In the genomic region with DNA sequence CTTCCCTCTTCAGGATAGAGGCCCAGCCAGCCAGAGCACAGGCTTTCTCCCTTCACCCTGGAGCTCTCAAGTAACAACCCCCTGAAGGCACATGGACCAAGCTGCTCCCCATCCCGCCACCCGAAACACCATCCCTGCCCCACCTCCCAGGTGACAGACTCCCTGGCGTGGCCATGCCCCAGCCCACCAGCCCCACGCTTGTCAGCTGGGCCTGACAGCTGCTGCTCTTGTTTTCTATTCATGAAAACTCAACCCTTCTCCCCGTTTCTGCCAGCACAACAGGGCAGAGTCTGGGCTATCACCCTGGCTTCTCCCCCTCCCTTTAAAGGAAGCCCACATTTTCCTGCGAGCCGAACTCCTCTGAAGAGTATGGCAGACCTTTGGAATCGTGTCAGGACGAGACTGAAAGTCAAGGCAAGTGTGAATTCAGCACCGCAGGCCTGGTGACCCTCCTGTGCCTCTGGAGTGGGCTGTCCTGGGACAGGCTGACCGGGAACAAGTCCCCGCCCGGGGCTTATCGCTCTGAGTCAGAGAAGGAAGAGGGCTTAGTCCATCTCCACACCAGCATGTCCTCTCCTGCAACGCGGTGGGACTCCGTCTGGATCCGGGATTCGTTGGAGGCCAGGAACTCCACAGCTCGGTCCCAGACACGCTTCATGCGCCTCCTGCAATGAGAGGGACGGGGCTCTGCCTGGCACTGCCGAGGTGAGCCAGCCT, we compare ENCODE assay signal across 9 cellular contexts. TPM values are rescaled to one million over a fixed set of nuclear protein-coding genes. Genes with fewer than 3 reads are reported as not detected.
A peak's percentile ranks its signal among the peaks of the same experiment; 100 is the strongest.
DNase-seq lines count a peak whose midpoint lies in the region; TF ChIP-seq lines count a peak whose summit lies in the region.
"Had no signal": no experiment of that assay in that cellular context is flagged by ENCODE, and none has a peak within 500 bp of the region (broad histone marks: within the 10 kb centered on the region; RNA-seq: fewer than 3 reads in every experiment).

No MANE protein-coding gene starts in this region.

- WGBS in spleen, 5 donors: 78 to 87% (median 83%) methylated on average over 24 of the region's 24 CpGs

- no peak for TF ChIP-seq CTCF in HEK293 (tag by site-specific recombination; IDR thresholded peaks at IDR 0.05)
- no peak for TF ChIP-seq CTCF in spleen (IDR thresholded peaks at IDR 0.05 in 8 of 11, conservative IDR thresholded peaks at IDR 0.05 in 3 of 11)

- H3K4me3 ChIP-seq in HEK293 (ENCODE audit: low read depth, low read length): no peak overlapping the region
- H3K4me3 ChIP-seq in spleen: no peak overlapping the region
- H3K4me3 ChIP-seq in effector memory CD4-positive, alpha-beta T cell (ENCODE audit: insufficient read depth, low read depth, low read length, poor library complexity, severe bottlenecking): no peak overlapping the region
- no peak overlapping the region for H3K4me3 ChIP-seq in SJCRH30

- no peaks in the 10 kb centered on the region for H3K9me3 ChIP-seq in HEK293 (ENCODE audit: control insufficient read depth, insufficient read depth, low read depth, low read length)
- no peaks in the 10 kb centered on the region for H3K9me3 ChIP-seq in spleen
- no peaks in the 10 kb centered on the region for H3K9me3 ChIP-seq in effector memory CD4-positive, alpha-beta T cell (ENCODE audit: control insufficient read depth, low read length)
- no peaks in the 10 kb centered on the region for H3K9me3 ChIP-seq in SJCRH30 (replicated peaks)

- H3K27ac ChIP-seq in HEK293 (ENCODE audit: extremely low read depth, low read depth, low read length): no peak overlapping the region
- H3K27ac ChIP-seq in spleen: peak overlapping the region in 7 of 8 donors; percentile 25 to 71 (median 64)
- no peak overlapping the region for H3K27ac ChIP-seq in effector memory CD4-positive, alpha-beta T cell (ENCODE audit: insufficient read depth, low read length, poor library complexity, severe bottlenecking)
- H3K27ac ChIP-seq in SJCRH30: no peak overlapping the region

- H3K36me3 ChIP-seq in HEK293 (ENCODE audit: control insufficient read depth in 2 of 2, insufficient read depth in 1 of 2, low read length in 2 of 2): peaks cover 6 to 50% of the 10 kb centered on the region in 2 experiments; a peak in 2 of 3 replicates
- H3K36me3 ChIP-seq in spleen: peaks cover 3 to 57% (median 53%) of the 10 kb centered on the region in 6 donors
- peaks cover 45% of the 10 kb centered on the region for H3K36me3 ChIP-seq in effector memory CD4-positive, alpha-beta T cell (ENCODE audit: control insufficient read depth, insufficient read depth, low read length)
- peaks cover 31% of the 10 kb centered on the region for H3K36me3 ChIP-seq in SJCRH30

- DNase-seq in amniotic epithelial cell (ENCODE audit: low read depth): peak; percentile 49
- peak; percentile 70 for DNase-seq in iris pigment epithelial cell (ENCODE audit: low read depth)
- no peak for DNase-seq in spleen
- no peak for DNase-seq in HuH-7 (ENCODE audit: low spot score)
- DNase-seq in effector memory CD4-positive, alpha-beta T cell: no peak
- DNase-seq in SJCRH30: no peak
- no peak for DNase-seq in HCEC 1CT

- POLR2A ChIA-PET in HEK293 (lab: Yijun Ruan, JAX): interaction anchor here (0.6 to 4.3 kb wide), 12 partner anchors 9 to 260 kb away, joined by 3 to 17 read pairs (median 4); partner anchors contain the start of genes LEMD2 and UQCC2

- no peak for TF ChIP-seq POLR2A in spleen (IDR thresholded peaks at IDR 0.05)

- peaks cover 5% of the 10 kb centered on the region for H3K4me1 ChIP-seq in HEK293 (ENCODE audit: control insufficient read depth, insufficient read depth, low read length)
- H3K4me1 ChIP-seq in spleen: peaks cover 3 to 47% (median 24%) of the 10 kb centered on the region in 6 donors
- no peaks in the 10 kb centered on the region for H3K4me1 ChIP-seq in effector memory CD4-positive, alpha-beta T cell (ENCODE audit: control insufficient read depth, insufficient read depth, low read length, poor library complexity, severe bottlenecking)
- H3K4me1 ChIP-seq in SJCRH30: peaks cover 43% of the 10 kb centered on the region

- intact Hi-C loops in spleen (cut with DNase I; ENCODE audit: low total_unique reads): loop anchor here (5.0 kb wide), 1 partner anchor 380 kb away; no protein-coding TSS in a partner anchor

- CTCF ChIA-PET in HEK293 (lab: Yijun Ruan, JAX): interaction anchor here (0.5 to 8.8 kb wide), 37 partner anchors 8 to 389 kb away, joined by 3 to 149 read pairs (median 6); partner anchors contain the start of genes IP6K3, LEMD2 and UQCC2

- peaks cover 0 to 27% (median 0%) of the 10 kb centered on the region in 7 donors for H3K27me3 ChIP-seq in spleen (replicated peaks in 1 of 7)
- H3K27me3 ChIP-seq in effector memory CD4-positive, alpha-beta T cell (replicated peaks; ENCODE audit: control insufficient read depth, insufficient read depth, low read length, poor library complexity, severe bottlenecking): no peaks in the 10 kb centered on the region
- no peaks in the 10 kb centered on the region for H3K27me3 ChIP-seq in SJCRH30

TF ChIP-seq in HEK293, 187 proteins besides CTCF, POLR2A, EP300 and RAD21:
- TF ChIP-seq ZNF747 (tag by site-specific recombination; IDR thresholded peaks at IDR 0.05): no peak
- 0 out of 2 replicates have a peak, but pooled peaks have one; percentile 41 for TF ChIP-seq PRDM1 (tag by site-specific recombination; IDR thresholded peaks at IDR 0.05)

RNA-seq across cellular contexts. Expression of gene LEMD2, which starts 16.7 kb away (rescaled TPM):
- 10 to 100 TPM; 59.3 to 97.6 (median 71.6) TPM for total RNA-seq in spleen
- 10 to 100 TPM; 38.6 to 60.8 (median 50.6) TPM for polyA plus RNA-seq in spleen
- 43.9 and 50.1 TPM in 2 replicates for total RNA-seq in SJCRH30 (2014; rRNA removed; shearing (Covaris generic))

RNA-seq across cellular contexts. Expression of gene IP6K3, which starts 25.6 kb away (rescaled TPM):
- total RNA-seq in spleen: 1 to 10 TPM in 6 of 7 donors, under 1 TPM in 1; 0.70 to 5.8 (median 2.7) TPM
- under 1 TPM; 0.30 to 0.64 (median 0.36) TPM for polyA plus RNA-seq in spleen
- total RNA-seq in SJCRH30 (2014; rRNA removed; shearing (Covaris generic)): 10.3 and 11.2 TPM in 2 replicates
- polyA plus RNA-seq: neural cell had no signal

RNA-seq across cellular contexts. Expression of gene MLN, which starts 31.5 kb away (rescaled TPM):
- total RNA-seq in spleen: not detected
- not detected for polyA plus RNA-seq in spleen
- total RNA-seq in SJCRH30 (2014; rRNA removed; shearing (Covaris generic)): not detected in 2 replicates
- polyA plus RNA-seq: neural cell had no signal

Comparison
In these comparisons a context has a peak if more than half of its experiments do, and no peak if none do; other contexts are left out.
1. H3K27ac ChIP-seq: peak in spleen (7 of 8); none in HEK293 (single experiment), effector memory CD4-positive, alpha-beta T cell (single experiment) and SJCRH30 (single experiment).
2. DNase-seq: peak in amniotic epithelial cell (single experiment) and iris pigment epithelial cell (single experiment); none in spleen (single experiment), HuH-7 (single experiment), effector memory CD4-positive, alpha-beta T cell (0 of 3), SJCRH30 (0 of 2) and HCEC 1CT (single experiment).